Comparison of ENCODE assay signal across 8 cellular contexts in the genomic region with DNA sequence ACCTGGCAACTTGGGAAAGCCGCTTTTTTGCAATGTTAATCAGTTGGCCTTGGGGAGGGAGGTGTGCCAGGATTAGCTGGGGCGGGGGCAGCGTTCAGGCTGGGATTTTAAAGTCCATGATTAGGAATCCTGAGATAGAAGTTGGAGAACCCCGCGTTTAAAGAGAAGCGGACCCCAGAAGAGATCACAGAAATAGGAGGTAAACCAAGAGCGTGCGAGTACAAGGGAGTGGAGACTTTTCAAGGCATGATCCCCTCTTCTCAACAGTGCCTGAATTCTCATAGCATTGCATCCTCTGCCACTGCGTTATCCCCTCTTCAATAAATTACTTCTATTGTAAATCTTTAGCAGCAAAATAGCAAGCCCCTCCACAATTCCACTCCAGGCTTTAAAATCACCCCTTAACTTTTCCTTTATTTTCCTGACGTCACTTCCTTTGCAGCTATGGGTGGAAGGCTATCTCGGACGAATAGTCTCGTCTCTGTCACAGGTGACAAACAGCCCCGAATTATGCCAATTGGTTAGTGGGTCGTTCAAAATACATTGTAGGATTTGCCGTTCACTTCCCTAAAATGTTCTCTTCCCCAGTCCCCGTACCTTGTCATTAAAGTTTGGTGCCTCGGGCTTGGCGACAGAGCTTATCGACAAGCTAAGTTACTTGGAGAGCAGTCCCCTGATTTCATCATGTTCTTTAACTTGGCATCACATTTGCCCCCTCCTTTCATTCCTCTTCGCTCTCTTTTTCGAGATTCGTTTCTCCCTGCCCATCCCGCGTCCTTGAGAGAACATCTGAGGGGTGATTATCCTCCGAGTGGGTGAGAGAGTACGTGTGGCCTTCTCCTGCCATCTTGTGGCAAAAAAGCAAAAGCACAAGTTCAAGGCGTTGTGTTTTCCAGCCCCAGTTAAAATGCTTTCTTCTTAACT. TPM values are rescaled to one million over a fixed set of nuclear protein-coding genes. Genes with fewer than 3 reads are reported as not detected.
DNase-seq lines count a peak whose midpoint lies in the region; ATAC-seq and TF ChIP-seq lines count a peak whose summit lies in the region.

No MANE protein-coding gene starts in this region.

- CTCF ChIA-PET in mammary epithelial cell (lab: Charles Lee; ENCODE audit: low non-redundant PET) = interaction anchor here (0.6 to 1.0 kb wide), 8 partner anchors 23 to 922 kb away, joined by 3 to 6 read pairs (median 4); a partner anchor contains a TSS

- H4K20me1 ChIP-seq in mammary epithelial cell (ENCODE audit: insufficient read depth, low read length) = no peaks in the 10 kb centered on the region

- H3K9me3 ChIP-seq in mammary epithelial cell (replicated peaks; ENCODE audit: insufficient read depth, low read length) (no peaks in the 10 kb centered on the region), iPS-20b (ENCODE audit: insufficient read depth, low read depth, low read length) (no peaks in the 10 kb centered on the region), gastrocnemius medialis (no peaks in the 10 kb centered on the region)

- in situ Hi-C loops in mammary epithelial cell (cut with MboI; ENCODE audit: low sequenced_read_pairs in 2 of 2) (loop anchor here (5.0 to 25.0 kb wide), 4 partner anchors 78 to 733 kb away; a partner anchor contains a TSS), gastrocnemius medialis (cut with MboI; ENCODE audit: low sequenced_read_pairs in 4 of 4) (loop anchor here (5.0 to 25.0 kb wide), 9 partner anchors 123 to 740 kb away; partner anchors contain the start of gene ZNF184 (in 2 of the 4))

- no TSS peak for BruUV-seq in mammary epithelial cell (replicated peaks; lab: Mats Ljungman, UMichigan)

- peak overlapping the region; percentile 86 for H3K27ac ChIP-seq in ACC112 (ENCODE audit: low read depth, low read length)
- peak overlapping the region; percentile 86 for H3K27ac ChIP-seq in mammary epithelial cell (ENCODE audit: insufficient read depth, low read depth, low read length)
- peak overlapping the region; percentile 92 for H3K27ac ChIP-seq in iPS-20b (ENCODE audit: low read length)
- H3K27ac ChIP-seq in gastrocnemius medialis = peak overlapping the region; percentile 54 to 67 (median 66)

- peak overlapping the region; percentile 86 for H3K4me3 ChIP-seq in ACC112 (ENCODE audit: low read depth, low read length)
- H3K4me3 ChIP-seq in mammary epithelial cell (replicated peaks in 1 of 3; ENCODE audit: insufficient read depth in 1 of 3, low read depth in 2 of 3, low read length in 3 of 3) = peak overlapping the region; percentile 66 to 84 (median 74)
- peak overlapping the region; percentile 88 for H3K4me3 ChIP-seq in iPS-20b (ENCODE audit: low read length)
- H3K4me3 ChIP-seq in gastrocnemius medialis = peak overlapping the region; percentile 66 to 77 (median 70)

- H3K4me2 ChIP-seq in mammary epithelial cell (ENCODE audit: insufficient read depth, low read depth, low read length) = peak overlapping the region; percentile 76

- TF ChIP-seq POLR2A in gastrocnemius medialis (IDR thresholded peaks at IDR 0.05) = no peak

- intact Hi-C loops in mammary epithelial cell (cut with micrococcal nuclease) = loop anchor here (1.0 to 5.0 kb wide), 13 partner anchors 57 to 763 kb away; a partner anchor contains a TSS
- intact Hi-C loops in gastrocnemius medialis (cut with DNase I; ENCODE audit: low total_unique reads) = loop anchor here (1.0 to 10.0 kb wide), 9 partner anchors 30 to 1870 kb away; a partner anchor contains a TSS

- dilution Hi-C loops in mammary epithelial cell (cut with HindIII; ENCODE audit: low sequenced_read_pairs) = loop anchor here (5.0 to 25.0 kb wide), 2 partner anchors 73 to 758 kb away; a partner anchor contains a TSS

- H2AFZ ChIP-seq in ACC112 (ENCODE audit: low read length, unreplicated experiment) (peak overlapping the region; percentile 60), mammary epithelial cell (ENCODE audit: low read depth, low read length) (peak overlapping the region; percentile 94)

- TF ChIP-seq CTCF in mammary epithelial cell (conservative IDR thresholded peaks at IDR 0.05 in 1 of 2, IDR thresholded peaks at IDR 0.05 in 1 of 2; ENCODE audit: extremely low read depth in 1 of 2, insufficient read depth in 1 of 2, low read depth in 1 of 2, low read length in 2 of 2) (peak; percentile 74 to 87), gastrocnemius medialis (IDR thresholded peaks at IDR 0.05 in 4 of 5, conservative IDR thresholded peaks at IDR 0.05 in 1 of 5) (peak; percentile 61 to 86 (median 76))

- H3K79me2 ChIP-seq in ACC112 (ENCODE audit: control insufficient read depth, insufficient read depth, low read length, unreplicated experiment) = peaks cover 22% of the 10 kb centered on the region
- peaks cover 3% of the 10 kb centered on the region for H3K79me2 ChIP-seq in mammary epithelial cell (ENCODE audit: insufficient read depth, low read length)

- ATAC-seq in GM18498 (IDR thresholded peaks at IDR 0.05; ENCODE audit: unreplicated experiment) (peak; percentile 11), gastrocnemius medialis (peak; percentile 72 to 84), HG02884 (IDR thresholded peaks at IDR 0.05; ENCODE audit: unreplicated experiment) (no peak)

- 2% methylated on average over 21 of the region's 28 CpGs for WGBS in mammary epithelial cell (ENCODE audit: low coverage, missing lambda C conversion rate)

- no peaks in the 10 kb centered on the region for H3K27me3 ChIP-seq in ACC112 (ENCODE audit: insufficient read depth, low read length)
- no peaks in the 10 kb centered on the region for H3K27me3 ChIP-seq in mammary epithelial cell (ENCODE audit: insufficient read depth, low read length)
- no peaks in the 10 kb centered on the region for H3K27me3 ChIP-seq in iPS-20b (ENCODE audit: insufficient read depth, low read length)
- peaks cover 30 to 38% (median 30%) of the 10 kb centered on the region in 3 donors for H3K27me3 ChIP-seq in gastrocnemius medialis

- H3K9ac ChIP-seq in mammary epithelial cell (ENCODE audit: insufficient read depth, low read length) (peak overlapping the region; percentile 97), iPS-20b (ENCODE audit: low read depth, low read length) (peak overlapping the region; percentile 99)

- H3K4me1 ChIP-seq in ACC112 (ENCODE audit: control insufficient read depth, insufficient read depth, low read length, unreplicated experiment) (no peaks in the 10 kb centered on the region), mammary epithelial cell (ENCODE audit: insufficient read depth, low read length) (peaks cover 5% of the 10 kb centered on the region), iPS-20b (ENCODE audit: insufficient read depth, low read length) (no peaks in the 10 kb centered on the region; the same call in 1 of the 2 replicates), gastrocnemius medialis (peaks cover 15 to 32% of the 10 kb centered on the region in 2 donors)

- H3K36me3 ChIP-seq in ACC112 (ENCODE audit: insufficient read depth, low read length) = no peaks in the 10 kb centered on the region
- H3K36me3 ChIP-seq in mammary epithelial cell (ENCODE audit: insufficient read depth, low read length) = no peaks in the 10 kb centered on the region
- no peaks in the 10 kb centered on the region for H3K36me3 ChIP-seq in iPS-20b (ENCODE audit: insufficient read depth, low read depth, low read length)
- no peaks in the 10 kb centered on the region for H3K36me3 ChIP-seq in gastrocnemius medialis

- DNase-seq in NCI-H2029 (lab: John Stamatoyannopoulos, UW) = peak; percentile 79
- peak; percentile 44 for DNase-seq in T1000 (lab: John Stamatoyannopoulos, UW)
- peak; percentile 67 for DNase-seq in mammary epithelial cell
- DNase-seq in gastrocnemius medialis = peak; percentile 36 to 43

RNA-seq across cellular contexts. Expression of gene OR2B2, which starts 17.1 kb away (rescaled TPM):
- total RNA-seq in mammary epithelial cell = not detected
- polyA plus RNA-seq in mammary epithelial cell = not detected
- not detected for polyA minus RNA-seq in mammary epithelial cell
- total RNA-seq in gastrocnemius medialis = not detected
